Comparison of ENCODE assay signal across 8 cellular contexts in genomic region chr4:105473340-105474109, GRCh38. TPM values are rescaled to one million over a fixed set of nuclear protein-coding genes. Genes with fewer than 3 reads are reported as not detected.
DNase-seq lines count a peak whose midpoint lies in the region; ATAC-seq and TF ChIP-seq lines count a peak whose summit lies in the region.

PPA2 (minus strand) TSS chr4:105474062; CDS start chr4:105474050, 12 bp downstream.

- intact Hi-C loops in breast epithelium (cut with DNase I; ENCODE audit: low total_unique reads), result loop anchor here (10.0 kb wide), 1 partner anchor 329 kb away; the partner anchor contains the start of gene TET2

- peak; percentile 78 for ATAC-seq in GM18519 (IDR thresholded peaks at IDR 0.05; ENCODE audit: low FRiP score, unreplicated experiment)
- ATAC-seq in HG03045 (IDR thresholded peaks at IDR 0.05; ENCODE audit: unreplicated experiment), result peak; percentile 88

- peak; percentile 77 for DNase-seq in A172 (ENCODE audit: low spot score)
- DNase-seq in NCI-H2171 (lab: John Stamatoyannopoulos, UW), result peak; percentile 61
- peak; percentile 92 for DNase-seq in WERI-Rb-1
- DNase-seq in breast epithelium (ENCODE audit: low spot score in 2 of 2), result peak; percentile 85 to 88

- TF ChIP-seq CTCF in WERI-Rb-1 (IDR thresholded peaks at IDR 0.05; ENCODE audit: low read depth, low read length) (no peak), breast epithelium (IDR thresholded peaks at IDR 0.05) (peak in 2 of 3 donors; percentile 80 to 81)

- H3K4me1 ChIP-seq in breast epithelium (peaks cover 0 to 5% of the 10 kb centered on the region in 2 donors), iPS-20b (ENCODE audit: insufficient read depth, low read length) (peaks cover 11% of the 10 kb centered on the region)

- H3K27ac ChIP-seq in WERI-Rb-1 (peak within 1 kb of the TSS; percentile 93), breast epithelium (peak within 1 kb of the TSS; percentile 99 to 100), iPS-20b (ENCODE audit: low read length) (peak within 1 kb of the TSS; percentile 85), skin epidermis (peak within 1 kb of the TSS; percentile 85 to 100 (median 98))

- H3K9me3 ChIP-seq in WERI-Rb-1 (ENCODE audit: severe bottlenecking), result no peaks in the 10 kb centered on the region
- no peaks in the 10 kb centered on the region for H3K9me3 ChIP-seq in breast epithelium
- no peaks in the 10 kb centered on the region for H3K9me3 ChIP-seq in iPS-20b (ENCODE audit: insufficient read depth, low read depth, low read length)

- H3K27me3 ChIP-seq in WERI-Rb-1 (ENCODE audit: insufficient read depth, low read depth, severe bottlenecking) (no peaks in the 10 kb centered on the region), breast epithelium (no peaks in the 10 kb centered on the region), iPS-20b (ENCODE audit: insufficient read depth, low read length) (peaks cover 25% of the 10 kb centered on the region)

- TF ChIP-seq POLR2A in breast epithelium (IDR thresholded peaks at IDR 0.05), result peak; percentile 64

- peak within 1 kb of the TSS; percentile 93 for H3K4me3 ChIP-seq in WERI-Rb-1 (ENCODE audit: low read depth, low read length)
- H3K4me3 ChIP-seq in breast epithelium, result peak within 1 kb of the TSS; percentile 84 to 96 (median 86)
- H3K4me3 ChIP-seq in iPS-20b (ENCODE audit: low read length), result peak within 1 kb of the TSS; percentile 93
- H3K4me3 ChIP-seq in skin epidermis, result peak within 1 kb of the TSS; percentile 60 to 98 (median 91)

- peak within 1 kb of the TSS; percentile 95 for H3K9ac ChIP-seq in iPS-20b (ENCODE audit: low read depth, low read length)

- peaks cover 12% of the 10 kb centered on the region for H3K36me3 ChIP-seq in WERI-Rb-1
- no peaks in the 10 kb centered on the region for H3K36me3 ChIP-seq in breast epithelium
- 0 out of 2 replicates have a peak, but pooled peaks cover 3% of the 10 kb centered on the region for H3K36me3 ChIP-seq in iPS-20b (ENCODE audit: insufficient read depth, low read depth, low read length)

RNA-seq across cellular contexts. Expression of gene PPA2, which starts in this region (rescaled TPM):
- 78.4 and 79.7 TPM in 2 replicates for total RNA-seq in A172 (2014; rRNA removed; shearing (Covaris generic))
- total RNA-seq in breast epithelium, result 100 to 1,000 TPM in 2 of 3 donors, 10 to 100 TPM in 1; 70.9 to 175 (median 131) TPM

Comparison
In these comparisons a context has a peak if more than half of its experiments do, and no peak if none do; other contexts are left out.
1. Peak in every context shown above with its lines: DNase-seq, ATAC-seq, H3K4me3 ChIP-seq and H3K27ac ChIP-seq.